ENCODE assay signal across 23 cellular contexts in genomic region chr12:54350743-54351142, GRCh38. TPM values are rescaled to one million over a fixed set of nuclear protein-coding genes. Genes with fewer than 3 reads are reported as not detected.
DNase-seq lines count a peak whose midpoint lies in the region; ATAC-seq, FAIRE-seq and TF ChIP-seq lines count a peak whose summit lies in the region.
"Had no signal": no experiment of that assay in that cellular context is flagged by ENCODE, and none has a peak within 500 bp of the region (broad histone marks: within the 10 kb centered on the region; RNA-seq: fewer than 3 reads in every experiment).

No MANE protein-coding gene starts in this region.

- peaks cover 26% of the 10 kb centered on the region for H3K4me1 ChIP-seq in astrocyte (ENCODE audit: insufficient read depth, low read length)
- H3K4me1 ChIP-seq in left lung, result peaks cover 15 to 31% of the 10 kb centered on the region in 2 donors
- peaks cover 25% of the 10 kb centered on the region for H3K4me1 ChIP-seq in rectal smooth muscle tissue (ENCODE audit: control insufficient read depth, insufficient read depth, low read length)
- H3K4me1 ChIP-seq: breast epithelium had no signal

- H3K4me3 ChIP-seq in H7 (ENCODE audit: insufficient read depth, low read depth, low read length) (no peak overlapping the region), astrocyte (ENCODE audit: insufficient read depth, low read depth, low read length) (no peak overlapping the region), left lung (no peak overlapping the region), rectal smooth muscle tissue (ENCODE audit: low read length) (no peak overlapping the region)
- H3K4me3 ChIP-seq: breast epithelium had no signal

- peaks cover 18% of the 10 kb centered on the region for H3K36me3 ChIP-seq in H7 (replicated peaks; ENCODE audit: control insufficient read depth, insufficient read depth, low read length)
- H3K36me3 ChIP-seq in astrocyte (ENCODE audit: insufficient read depth, low read length), result peaks cover 37% of the 10 kb centered on the region
- H3K36me3 ChIP-seq in left lung, result peaks cover 0 to 68% of the 10 kb centered on the region in 2 donors
- peaks cover 22% of the 10 kb centered on the region for H3K36me3 ChIP-seq in rectal smooth muscle tissue (ENCODE audit: control insufficient read depth, insufficient read depth, low read length)
- H3K36me3 ChIP-seq: breast epithelium had no signal

- no peak overlapping the region for H3K27ac Mint-ChIP-seq in astrocyte (ENCODE audit: unreplicated experiment)
- H3K27ac Mint-ChIP-seq in T-cell, result no peak overlapping the region
- H3K27ac Mint-ChIP-seq: activated CD8-positive, alpha-beta memory T cell treated with anti-CD3 and anti-CD28 coated beads, Interleukin-2, amount 10 ng/mL, durations not matched to agents 7 days and 5 days; natural killer cell had no signal

- DNase-seq in H7 (peak; percentile 64), astrocyte (ENCODE audit: low read depth) (no peak), left lung (peak in 1 of 2 donors; percentile 50), GDM1 (lab: John Stamatoyannopoulos, UW) (no peak), amniotic stem cell (lab: John Stamatoyannopoulos, UW) (no peak), T-cell (no peak)
- DNase-seq: activated CD8-positive, alpha-beta memory T cell treated with anti-CD3 and anti-CD28 coated beads, Interleukin-2, amount 10 ng/mL, durations not matched to agents 7 days and 5 days; activated gamma-delta T cell treated with Interleukin-2 at 50 U/mL for 16 hours; effector CD8-positive, alpha-beta T cell; hippocampal formation; left colon; natural killer cell; NCI-H226; right cardiac atrium; SIG-M5; T-helper 2 cell had no signal

- H3K9ac ChIP-seq in astrocyte (ENCODE audit: low read length), result peak overlapping the region; percentile 73
- no peak overlapping the region for H3K9ac ChIP-seq in rectal smooth muscle tissue (ENCODE audit: low read length)

- H3K4me2 ChIP-seq in astrocyte (ENCODE audit: low read length), result peak overlapping the region; percentile 76

- H3K4me1 Mint-ChIP-seq in astrocyte (ENCODE audit: low read depth, unreplicated experiment) (peaks cover 48% of the 10 kb centered on the region), T-cell (peaks cover 16 to 18% (median 17%) of the 10 kb centered on the region in 3 donors)

- peak; percentile 58 for ATAC-seq in left lung
- ATAC-seq in HG03457 (IDR thresholded peaks at IDR 0.05; ENCODE audit: unreplicated experiment), result no peak
- no peak for ATAC-seq in T-cell (replicated peaks in 1 of 4)
- ATAC-seq: activated CD4-positive, CD25-positive, alpha-beta regulatory T cell treated with anti-CD3 and anti-CD28 coated beads, Interleukin-2, amount 50 U/mL, for 24 hours; activated CD8-positive, alpha-beta memory T cell treated with anti-CD3 and anti-CD28 coated beads, Interleukin-2, amount 10 ng/mL, durations not matched to agents 7 days and 5 days; left colon; natural killer cell; right cardiac atrium had no signal

- POLR2A ChIA-PET in T-cell (lab: Charles Lee), result no interaction called here

- no peaks in the 10 kb centered on the region for H3K79me2 ChIP-seq in astrocyte (ENCODE audit: insufficient read depth, low read length)

- H3K27me3 ChIP-seq in H7 (ENCODE audit: control insufficient read depth, insufficient read depth, low read length), result peaks cover 2% of the 10 kb centered on the region; the same call in 1 of the 2 replicates
- H3K27me3 ChIP-seq in astrocyte (ENCODE audit: insufficient read depth, low read length), result no peaks in the 10 kb centered on the region
- H3K27me3 ChIP-seq in left lung, result no peaks in the 10 kb centered on the region
- H3K27me3 ChIP-seq in rectal smooth muscle tissue (ENCODE audit: control insufficient read depth, insufficient read depth, low read length), result no peaks in the 10 kb centered on the region
- H3K27me3 ChIP-seq: breast epithelium had no signal

- CTCF ChIA-PET in T-cell (lab: Charles Lee), result interaction anchor here in 1 of 2 donors (0.9 to 1.5 kb wide), 3 partner anchors 10 to 26 kb away, joined by 3 to 7 read pairs (median 4); partner anchors contain the start of gene COPZ1

- no peaks in the 10 kb centered on the region for H3K9me3 ChIP-seq in astrocyte (ENCODE audit: insufficient read depth, low read depth, low read length)
- no peaks in the 10 kb centered on the region for H3K9me3 ChIP-seq in left lung
- H3K9me3 ChIP-seq: breast epithelium had no signal

- H3K4me3 Mint-ChIP-seq in astrocyte (ENCODE audit: unreplicated experiment) (no peak overlapping the region), T-cell (no peak overlapping the region)
- H3K4me3 Mint-ChIP-seq: activated CD8-positive, alpha-beta memory T cell treated with anti-CD3 and anti-CD28 coated beads, Interleukin-2, amount 10 ng/mL, durations not matched to agents 7 days and 5 days; natural killer cell had no signal

- intact Hi-C loops in left lung (cut with DNase I), result no loop called here

- no peak overlapping the region for H2AFZ ChIP-seq in astrocyte (ENCODE audit: low read depth, low read length)

- H4K20me1 ChIP-seq in astrocyte (ENCODE audit: insufficient read depth, low read length), result no peaks in the 10 kb centered on the region

- H3K27ac ChIP-seq in astrocyte (ENCODE audit: low read depth, low read length) (no peak overlapping the region), left lung (peak overlapping the region in 1 of 2 donors; percentile 61), rectal smooth muscle tissue (ENCODE audit: low read depth, low read length) (peak overlapping the region; percentile 91)

- H3K9me3 Mint-ChIP-seq in astrocyte (ENCODE audit: unreplicated experiment) (no peaks in the 10 kb centered on the region), T-cell (no peaks in the 10 kb centered on the region)
- H3K9me3 Mint-ChIP-seq: natural killer cell had no signal

- peaks cover 17% of the 10 kb centered on the region for H3K36me3 Mint-ChIP-seq in astrocyte (ENCODE audit: low read depth, unreplicated experiment)
- H3K36me3 Mint-ChIP-seq in T-cell, result peaks cover 41% of the 10 kb centered on the region

- FAIRE-seq in astrocyte (lab: Jason Lieb, UNC), result no peak
- FAIRE-seq: D721Med, G401.6 had no signal

- H3K27me3 Mint-ChIP-seq in astrocyte (ENCODE audit: low read depth, unreplicated experiment) (no peaks in the 10 kb centered on the region), T-cell (no peaks in the 10 kb centered on the region)
- H3K27me3 Mint-ChIP-seq: activated CD8-positive, alpha-beta memory T cell treated with anti-CD3 and anti-CD28 coated beads, Interleukin-2, amount 10 ng/mL, durations not matched to agents 7 days and 5 days had no signal

- no peak for TF ChIP-seq CTCF in astrocyte (IDR thresholded peaks at IDR 0.05; ENCODE audit: insufficient read depth, low read depth, low read length)
- TF ChIP-seq CTCF in left lung (IDR thresholded peaks at IDR 0.05), result no peak

RNA-seq across cellular contexts. Expression of gene GPR84, which starts 13.5 kb away (rescaled TPM):
- not detected in 2 replicates for total RNA-seq in H7 (2014; rRNA removed; shearing (Covaris generic))
- not detected in 2 replicates for total RNA-seq in astrocyte
- total RNA-seq in left lung, result 10 to 100 TPM in 1 of 2 donors, under 1 TPM in 1; 0.99 to 10.3 TPM
- not detected for total RNA-seq in T-cell
- total RNA-seq: fibroblast of lung had no signal

RNA-seq across cellular contexts. Expression of gene COPZ1, which starts 25.8 kb away (rescaled TPM):
- total RNA-seq in H7 (2014; rRNA removed; shearing (Covaris generic)), result 117 and 121 TPM in 2 replicates
- total RNA-seq in astrocyte, result 134 and 136 TPM in 2 replicates
- 100 to 1,000 TPM; 157 to 184 TPM for total RNA-seq in left lung
- total RNA-seq in T-cell, result 10 to 100 TPM; 60.4 to 81.3 (median 74.8) TPM

RNA-seq across cellular contexts. Expression of gene ZNF385A, which starts 33.8 kb away (rescaled TPM):
- 2.7 and 3.5 TPM in 2 replicates for total RNA-seq in H7 (2014; rRNA removed; shearing (Covaris generic))
- 23.0 and 24.4 TPM in 2 replicates for total RNA-seq in astrocyte
- total RNA-seq in left lung, result 10 to 100 TPM; 18.1 to 19.0 TPM
- total RNA-seq in T-cell, result 1 to 10 TPM in 4 of 5 donors, under 1 TPM in 1; 0.90 to 2.7 (median 1.2) TPM

RNA-seq across cellular contexts. Expression of gene NFE2, which starts 49.9 kb away (rescaled TPM):
- 2.2 and 2.9 TPM in 2 replicates for total RNA-seq in H7 (2014; rRNA removed; shearing (Covaris generic))
- 0.29 and 0.41 TPM in 2 replicates for total RNA-seq in astrocyte
- total RNA-seq in left lung, result 10 to 100 TPM in 1 of 2 donors, 1 to 10 TPM in 1; 2.9 to 21.3 TPM
- total RNA-seq in T-cell, result 1 to 10 TPM in 2 of 5 donors, under 1 TPM in 3; 0.58 to 1.5 (median 0.95) TPM
- total RNA-seq: activated CD8-positive, alpha-beta memory T cell treated with anti-CD3 and anti-CD28 coated beads, Interleukin-2, amount 10 ng/mL, durations not matched to agents 7 days and 5 days had no signal
